1 cellular context compared by ENCODE assay signal in the genomic region with DNA sequence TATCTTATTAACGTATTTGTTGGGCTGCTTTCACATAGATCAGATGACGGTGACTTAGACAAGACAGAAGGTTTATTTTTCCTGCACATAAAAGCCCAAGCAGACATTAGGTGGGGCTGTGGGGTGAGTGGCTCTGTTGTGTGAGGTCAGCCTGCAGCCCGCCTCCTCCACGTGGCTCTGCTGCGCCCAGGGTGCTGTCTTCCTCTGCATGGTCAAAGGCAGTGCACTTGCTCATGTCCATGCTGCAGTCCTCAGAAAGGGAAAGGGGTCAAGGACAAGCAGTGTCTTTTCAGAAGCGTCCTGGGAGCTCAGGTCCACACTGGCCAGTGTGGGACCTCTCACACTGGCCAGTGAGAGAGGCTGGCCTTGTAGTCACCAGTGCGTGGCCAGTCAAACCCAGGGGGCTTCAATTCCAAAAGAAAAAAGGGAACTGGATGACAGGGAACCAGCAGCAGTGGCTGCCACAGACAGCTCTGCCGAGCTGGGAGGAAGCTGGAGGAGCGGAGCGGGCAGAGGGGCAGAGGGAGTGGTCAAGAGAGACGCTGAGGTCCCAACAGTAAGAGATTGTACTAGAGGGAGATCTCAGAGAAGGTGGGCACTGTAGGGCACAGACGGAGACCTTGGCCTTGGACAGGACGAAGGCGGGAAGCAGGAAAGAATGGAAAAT.
TF ChIP-seq lines count a peak whose summit lies in the region.

No MANE protein-coding gene starts in this region.

TF ChIP-seq in HepG2, 621 proteins besides CTCF, POLR2A, EP300 and RAD21 (continues in another document):
- TF ChIP-seq, protein P1, sequence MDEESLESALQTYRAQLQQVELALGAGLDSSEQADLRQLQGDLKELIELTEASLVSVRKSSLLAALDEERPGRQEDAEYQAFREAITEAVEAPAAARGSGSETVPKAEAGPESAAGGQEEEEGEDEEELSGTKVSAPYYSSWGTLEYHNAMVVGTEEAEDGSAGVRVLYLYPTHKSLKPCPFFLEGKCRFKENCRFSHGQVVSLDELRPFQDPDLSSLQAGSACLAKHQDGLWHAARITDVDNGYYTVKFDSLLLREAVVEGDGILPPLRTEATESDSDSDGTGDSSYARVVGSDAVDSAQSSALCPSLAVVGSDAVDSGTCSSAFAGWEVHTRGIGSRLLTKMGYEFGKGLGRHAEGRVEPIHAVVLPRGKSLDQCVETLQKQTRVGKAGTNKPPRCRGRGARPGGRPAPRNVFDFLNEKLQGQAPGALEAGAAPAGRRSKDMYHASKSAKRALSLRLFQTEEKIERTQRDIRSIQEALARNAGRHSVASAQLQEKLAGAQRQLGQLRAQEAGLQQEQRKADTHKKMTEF (CRISPR knock-in tag; IDR thresholded peaks at IDR 0.05), result peak; percentile 43; the same call in 1 of the 2 replicates
- TF ChIP-seq DNMT3B (CRISPR knock-in tag; conservative IDR thresholded peaks at IDR 0.05), result no peak
- TF ChIP-seq, protein P2, sequence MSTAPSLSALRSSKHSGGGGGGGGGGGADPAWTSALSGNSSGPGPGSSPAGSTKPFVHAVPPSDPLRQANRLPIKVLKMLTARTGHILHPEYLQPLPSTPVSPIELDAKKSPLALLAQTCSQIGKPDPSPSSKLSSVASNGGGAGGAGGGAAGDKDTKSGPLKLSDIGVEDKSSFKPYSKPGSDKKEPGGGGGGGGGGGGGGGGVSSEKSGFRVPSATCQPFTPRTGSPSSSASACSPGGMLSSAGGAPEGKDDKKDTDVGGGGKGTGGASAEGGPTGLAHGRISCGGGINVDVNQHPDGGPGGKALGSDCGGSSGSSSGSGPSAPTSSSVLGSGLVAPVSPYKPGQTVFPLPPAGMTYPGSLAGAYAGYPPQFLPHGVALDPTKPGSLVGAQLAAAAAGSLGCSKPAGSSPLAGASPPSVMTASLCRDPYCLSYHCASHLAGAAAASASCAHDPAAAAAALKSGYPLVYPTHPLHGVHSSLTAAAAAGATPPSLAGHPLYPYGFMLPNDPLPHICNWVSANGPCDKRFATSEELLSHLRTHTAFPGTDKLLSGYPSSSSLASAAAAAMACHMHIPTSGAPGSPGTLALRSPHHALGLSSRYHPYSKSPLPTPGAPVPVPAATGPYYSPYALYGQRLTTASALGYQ (CRISPR knock-in tag; IDR thresholded peaks at IDR 0.05), result no peak
- TF ChIP-seq KLF16 (CRISPR knock-in tag; IDR thresholded peaks at IDR 0.05), result peak in 1 of 2 experiments; percentile 68; a peak in 1 of 4 replicates
- TF ChIP-seq ZNF737 (CRISPR knock-in tag; IDR thresholded peaks at IDR 0.05; ENCODE audit: borderline replicate concordance), result no peak
- peak; percentile 49; the same call in 1 of the 2 replicates for TF ChIP-seq FOXK1 (CRISPR knock-in tag; IDR thresholded peaks at IDR 0.05; ENCODE audit: borderline replicate concordance, low read depth)
- no peak for TF ChIP-seq ZNF780A (CRISPR knock-in tag; IDR thresholded peaks at IDR 0.05)
- TF ChIP-seq ZSCAN20 (CRISPR knock-in tag; IDR thresholded peaks at IDR 0.05; ENCODE audit: borderline replicate concordance), result no peak
- TF ChIP-seq, protein P3, sequence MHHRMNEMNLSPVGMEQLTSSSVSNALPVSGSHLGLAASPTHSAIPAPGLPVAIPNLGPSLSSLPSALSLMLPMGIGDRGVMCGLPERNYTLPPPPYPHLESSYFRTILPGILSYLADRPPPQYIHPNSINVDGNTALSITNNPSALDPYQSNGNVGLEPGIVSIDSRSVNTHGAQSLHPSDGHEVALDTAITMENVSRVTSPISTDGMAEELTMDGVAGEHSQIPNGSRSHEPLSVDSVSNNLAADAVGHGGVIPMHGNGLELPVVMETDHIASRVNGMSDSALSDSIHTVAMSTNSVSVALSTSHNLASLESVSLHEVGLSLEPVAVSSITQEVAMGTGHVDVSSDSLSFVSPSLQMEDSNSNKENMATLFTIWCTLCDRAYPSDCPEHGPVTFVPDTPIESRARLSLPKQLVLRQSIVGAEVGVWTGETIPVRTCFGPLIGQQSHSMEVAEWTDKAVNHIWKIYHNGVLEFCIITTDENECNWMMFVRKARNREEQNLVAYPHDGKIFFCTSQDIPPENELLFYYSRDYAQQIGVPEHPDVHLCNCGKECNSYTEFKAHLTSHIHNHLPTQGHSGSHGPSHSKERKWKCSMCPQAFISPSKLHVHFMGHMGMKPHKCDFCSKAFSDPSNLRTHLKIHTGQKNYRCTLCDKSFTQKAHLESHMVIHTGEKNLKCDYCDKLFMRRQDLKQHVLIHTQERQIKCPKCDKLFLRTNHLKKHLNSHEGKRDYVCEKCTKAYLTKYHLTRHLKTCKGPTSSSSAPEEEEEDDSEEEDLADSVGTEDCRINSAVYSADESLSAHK (CRISPR knock-in tag; IDR thresholded peaks at IDR 0.05; ENCODE audit: borderline replicate concordance), result no peak
- no peak for TF ChIP-seq ZNF234 (CRISPR knock-in tag; conservative IDR thresholded peaks at IDR 0.05)
- TF ChIP-seq, protein P4, sequence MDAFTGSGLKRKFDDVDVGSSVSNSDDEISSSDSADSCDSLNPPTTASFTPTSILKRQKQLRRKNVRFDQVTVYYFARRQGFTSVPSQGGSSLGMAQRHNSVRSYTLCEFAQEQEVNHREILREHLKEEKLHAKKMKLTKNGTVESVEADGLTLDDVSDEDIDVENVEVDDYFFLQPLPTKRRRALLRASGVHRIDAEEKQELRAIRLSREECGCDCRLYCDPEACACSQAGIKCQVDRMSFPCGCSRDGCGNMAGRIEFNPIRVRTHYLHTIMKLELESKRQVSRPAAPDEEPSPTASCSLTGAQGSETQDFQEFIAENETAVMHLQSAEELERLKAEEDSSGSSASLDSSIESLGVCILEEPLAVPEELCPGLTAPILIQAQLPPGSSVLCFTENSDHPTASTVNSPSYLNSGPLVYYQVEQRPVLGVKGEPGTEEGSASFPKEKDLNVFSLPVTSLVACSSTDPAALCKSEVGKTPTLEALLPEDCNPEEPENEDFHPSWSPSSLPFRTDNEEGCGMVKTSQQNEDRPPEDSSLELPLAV (CRISPR knock-in tag; conservative IDR thresholded peaks at IDR 0.05; ENCODE audit: low read depth), result no peak
- TF ChIP-seq, protein P5, sequence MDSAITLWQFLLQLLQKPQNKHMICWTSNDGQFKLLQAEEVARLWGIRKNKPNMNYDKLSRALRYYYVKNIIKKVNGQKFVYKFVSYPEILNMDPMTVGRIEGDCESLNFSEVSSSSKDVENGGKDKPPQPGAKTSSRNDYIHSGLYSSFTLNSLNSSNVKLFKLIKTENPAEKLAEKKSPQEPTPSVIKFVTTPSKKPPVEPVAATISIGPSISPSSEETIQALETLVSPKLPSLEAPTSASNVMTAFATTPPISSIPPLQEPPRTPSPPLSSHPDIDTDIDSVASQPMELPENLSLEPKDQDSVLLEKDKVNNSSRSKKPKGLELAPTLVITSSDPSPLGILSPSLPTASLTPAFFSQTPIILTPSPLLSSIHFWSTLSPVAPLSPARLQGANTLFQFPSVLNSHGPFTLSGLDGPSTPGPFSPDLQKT (CRISPR knock-in tag; IDR thresholded peaks at IDR 0.05; ENCODE audit: borderline replicate concordance), result no peak
- no peak for TF ChIP-seq HOXA5 (CRISPR knock-in tag; IDR thresholded peaks at IDR 0.05)
- no peak for TF ChIP-seq ATF7-NPFF (CRISPR knock-in tag; IDR thresholded peaks at IDR 0.05; ENCODE audit: low read depth)
- TF ChIP-seq KMT2B (CRISPR knock-in tag; IDR thresholded peaks at IDR 0.05), result peak; percentile 23; the same call in 1 of the 2 replicates
- TF ChIP-seq KDM1A (CRISPR knock-in tag; IDR thresholded peaks at IDR 0.05), result no peak
- TF ChIP-seq, protein P6, sequence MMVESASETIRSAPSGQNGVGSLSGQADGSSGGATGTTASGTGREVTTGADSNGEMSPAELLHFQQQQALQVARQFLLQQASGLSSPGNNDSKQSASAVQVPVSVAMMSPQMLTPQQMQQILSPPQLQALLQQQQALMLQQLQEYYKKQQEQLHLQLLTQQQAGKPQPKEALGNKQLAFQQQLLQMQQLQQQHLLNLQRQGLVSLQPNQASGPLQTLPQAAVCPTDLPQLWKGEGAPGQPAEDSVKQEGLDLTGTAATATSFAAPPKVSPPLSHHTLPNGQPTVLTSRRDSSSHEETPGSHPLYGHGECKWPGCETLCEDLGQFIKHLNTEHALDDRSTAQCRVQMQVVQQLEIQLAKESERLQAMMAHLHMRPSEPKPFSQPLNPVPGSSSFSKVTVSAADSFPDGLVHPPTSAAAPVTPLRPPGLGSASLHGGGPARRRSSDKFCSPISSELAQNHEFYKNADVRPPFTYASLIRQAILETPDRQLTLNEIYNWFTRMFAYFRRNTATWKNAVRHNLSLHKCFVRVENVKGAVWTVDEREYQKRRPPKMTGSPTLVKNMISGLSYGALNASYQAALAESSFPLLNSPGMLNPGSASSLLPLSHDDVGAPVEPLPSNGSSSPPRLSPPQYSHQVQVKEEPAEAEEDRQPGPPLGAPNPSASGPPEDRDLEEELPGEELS (CRISPR knock-in tag; IDR thresholded peaks at IDR 0.05), result 0 out of 2 replicates have a peak, but pooled peaks have one; percentile 29
- no peak for TF ChIP-seq ZNF329 (CRISPR knock-in tag; IDR thresholded peaks at IDR 0.05; ENCODE audit: low read depth)
- no peak for TF ChIP-seq SIX1 (CRISPR knock-in tag; IDR thresholded peaks at IDR 0.05; ENCODE audit: borderline replicate concordance)
- TF ChIP-seq SP1 (IDR thresholded peaks at IDR 0.05), result no peak
- TF ChIP-seq SP1 (CRISPR knock-in tag; IDR thresholded peaks at IDR 0.05), result peak; percentile 38; the same call in 1 of the 2 replicates
- peak; percentile 20; the same call in 1 of the 2 replicates for TF ChIP-seq HDAC2 (CRISPR knock-in tag; IDR thresholded peaks at IDR 0.05)
- no peak; the same call in 1 of the 2 replicates for TF ChIP-seq ZBTB20 (CRISPR knock-in tag; IDR thresholded peaks at IDR 0.05; ENCODE audit: borderline replicate concordance, low read depth)
- TF ChIP-seq ZNF496 (CRISPR knock-in tag; IDR thresholded peaks at IDR 0.05; ENCODE audit: insufficient replicate concordance), result no peak
- TF ChIP-seq FOXP1 (IDR thresholded peaks at IDR 0.05), result no peak
- TF ChIP-seq FOXP1 (CRISPR knock-in tag; IDR thresholded peaks at IDR 0.05), result 0 out of 2 replicates have a peak, but pooled peaks have one; percentile 17
- no peak for TF ChIP-seq DPF2 (CRISPR knock-in tag; IDR thresholded peaks at IDR 0.05; ENCODE audit: borderline replicate concordance, low read depth)
- 0 out of 2 replicates have a peak, but pooled peaks have one; percentile 24 for TF ChIP-seq ETV6 (CRISPR knock-in tag; conservative IDR thresholded peaks at IDR 0.05)
- no peak for TF ChIP-seq REPIN1 (CRISPR knock-in tag; IDR thresholded peaks at IDR 0.05; ENCODE audit: borderline replicate concordance, low read depth)
- peak; percentile 70 for TF ChIP-seq MED1 (CRISPR knock-in tag; IDR thresholded peaks at IDR 0.05)
- TF ChIP-seq, protein P7, sequence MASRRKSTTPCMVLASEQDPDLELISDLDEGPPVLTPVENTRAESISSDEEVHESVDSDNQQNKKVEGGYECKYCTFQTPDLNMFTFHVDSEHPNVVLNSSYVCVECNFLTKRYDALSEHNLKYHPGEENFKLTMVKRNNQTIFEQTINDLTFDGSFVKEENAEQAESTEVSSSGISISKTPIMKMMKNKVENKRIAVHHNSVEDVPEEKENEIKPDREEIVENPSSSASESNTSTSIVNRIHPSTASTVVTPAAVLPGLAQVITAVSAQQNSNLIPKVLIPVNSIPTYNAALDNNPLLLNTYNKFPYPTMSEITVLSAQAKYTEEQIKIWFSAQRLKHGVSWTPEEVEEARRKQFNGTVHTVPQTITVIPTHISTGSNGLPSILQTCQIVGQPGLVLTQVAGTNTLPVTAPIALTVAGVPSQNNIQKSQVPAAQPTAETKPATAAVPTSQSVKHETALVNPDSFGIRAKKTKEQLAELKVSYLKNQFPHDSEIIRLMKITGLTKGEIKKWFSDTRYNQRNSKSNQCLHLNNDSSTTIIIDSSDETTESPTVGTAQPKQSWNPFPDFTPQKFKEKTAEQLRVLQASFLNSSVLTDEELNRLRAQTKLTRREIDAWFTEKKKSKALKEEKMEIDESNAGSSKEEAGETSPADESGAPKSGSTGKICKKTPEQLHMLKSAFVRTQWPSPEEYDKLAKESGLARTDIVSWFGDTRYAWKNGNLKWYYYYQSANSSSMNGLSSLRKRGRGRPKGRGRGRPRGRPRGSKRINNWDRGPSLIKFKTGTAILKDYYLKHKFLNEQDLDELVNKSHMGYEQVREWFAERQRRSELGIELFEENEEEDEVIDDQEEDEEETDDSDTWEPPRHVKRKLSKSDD (CRISPR knock-in tag; IDR thresholded peaks at IDR 0.05; ENCODE audit: low read depth), result 0 out of 2 replicates have a peak, but pooled peaks have one; percentile 53
- no peak for TF ChIP-seq ZBTB21 (CRISPR knock-in tag; IDR thresholded peaks at IDR 0.05)
- peak; percentile 29; the same call in 1 of the 2 replicates for TF ChIP-seq CEBPG (CRISPR knock-in tag; IDR thresholded peaks at IDR 0.05)
- TF ChIP-seq GFI1 (CRISPR knock-in tag; IDR thresholded peaks at IDR 0.05; ENCODE audit: borderline replicate concordance), result no peak
- TF ChIP-seq, protein P8, sequence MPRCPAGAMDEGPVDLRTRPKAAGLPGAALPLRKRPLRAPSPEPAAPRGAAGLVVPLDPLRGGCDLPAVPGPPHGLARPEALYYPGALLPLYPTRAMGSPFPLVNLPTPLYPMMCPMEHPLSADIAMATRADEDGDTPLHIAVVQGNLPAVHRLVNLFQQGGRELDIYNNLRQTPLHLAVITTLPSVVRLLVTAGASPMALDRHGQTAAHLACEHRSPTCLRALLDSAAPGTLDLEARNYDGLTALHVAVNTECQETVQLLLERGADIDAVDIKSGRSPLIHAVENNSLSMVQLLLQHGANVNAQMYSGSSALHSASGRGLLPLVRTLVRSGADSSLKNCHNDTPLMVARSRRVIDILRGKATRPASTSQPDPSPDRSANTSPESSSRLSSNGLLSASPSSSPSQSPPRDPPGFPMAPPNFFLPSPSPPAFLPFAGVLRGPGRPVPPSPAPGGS (CRISPR knock-in tag; IDR thresholded peaks at IDR 0.05), result no peak
- TF ChIP-seq ZNF562 (CRISPR knock-in tag; IDR thresholded peaks at IDR 0.05; ENCODE audit: borderline replicate concordance), result no peak
- 0 out of 2 replicates have a peak, but pooled peaks have one; percentile 48 for TF ChIP-seq ZNF331 (CRISPR knock-in tag; IDR thresholded peaks at IDR 0.05)
- TF ChIP-seq KLF11 (CRISPR knock-in tag; IDR thresholded peaks at IDR 0.05), result 0 out of 2 replicates have a peak, but pooled peaks have one; percentile 58
- no peak for TF ChIP-seq GATAD1 (CRISPR knock-in tag; IDR thresholded peaks at IDR 0.05)
- no peak for TF ChIP-seq ZNF30 (CRISPR knock-in tag; IDR thresholded peaks at IDR 0.05)
- TF ChIP-seq KLF6 (CRISPR knock-in tag; IDR thresholded peaks at IDR 0.05), result 0 out of 2 replicates have a peak, but pooled peaks have one; percentile 57
- no peak for TF ChIP-seq ZFAT (CRISPR knock-in tag; conservative IDR thresholded peaks at IDR 0.05)
